Comparison of ENCODE assay signal across 16 cellular contexts in the genomic region with DNA sequence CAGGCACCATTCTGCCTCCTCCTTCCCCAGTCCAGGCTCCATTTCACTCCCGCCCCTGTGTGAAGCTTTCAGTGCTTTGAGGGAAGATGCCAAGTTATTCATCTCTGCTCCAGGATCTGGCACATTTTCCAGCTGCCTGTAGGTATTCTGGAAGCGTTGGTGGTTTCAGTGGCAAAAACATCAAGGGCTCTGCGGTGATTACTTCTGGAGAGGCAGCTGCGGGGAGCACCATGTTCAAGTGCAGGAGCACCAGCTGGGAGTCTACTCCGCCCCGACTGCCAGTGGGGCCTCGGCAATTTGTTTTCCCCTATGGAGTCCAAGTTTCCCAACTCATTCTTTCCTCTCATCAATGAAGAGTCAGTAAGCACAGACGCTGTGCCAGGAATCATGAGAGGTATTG.
"Had no signal": no experiment of that assay in that cellular context is flagged by ENCODE, and none has a peak within 500 bp of the region (broad histone marks: within the 10 kb centered on the region; RNA-seq: fewer than 3 reads in every experiment).

No MANE protein-coding gene starts in this region.

- FAIRE-seq: pancreas had no signal

- DNase-seq: activated CD4-positive, alpha-beta memory T cell treated with anti-CD3 and anti-CD28 coated beads for 36 hours; activated CD4-positive, alpha-beta T cell treated with anti-CD3 and anti-CD28 coated beads for 48 hours; activated naive CD4-positive, alpha-beta T cell treated with anti-CD3 and anti-CD28 coated beads for 36 hours; activated naive CD8-positive, alpha-beta T cell treated with anti-CD3 and anti-CD28 coated beads, Interleukin-2, amount 10 ng/mL, durations not matched to agents 7 days and 5 days; activated T-cell treated with anti-CD3 and anti-CD28 coated beads, Interleukin-2, amount 50 U/mL, for 48 hours; amniotic stem cell; gastrocnemius medialis; hippocampal formation; left ventricle myocardium inferior; pancreas; right cardiac atrium; stimulated activated CD4-positive, alpha-beta T cell treated with anti-CD3 and anti-CD28 coated beads, Interleukin-12 subunit alpha, Interleukin-12 subunit beta, amount 100 ng/mL, for 4 hours; stimulated activated CD4-positive, alpha-beta T cell treated with anti-CD3 and anti-CD28 coated beads, Interleukin-4, amount 100 ng/mL, for 4 hours; stimulated activated naive CD8-positive, alpha-beta T cell treated with anti-CD3 and anti-CD28 coated beads, Interleukin-15, Interleukin-2, amounts not matched to agents 100 U/mL and 50 U/mL, for 24 hours had no signal

- H3K4me3 ChIP-seq: esophagus muscularis mucosa, gastrocnemius medialis, left ventricle myocardium inferior, pancreas, tibial artery had no signal
